9 cellular contexts compared by ENCODE assay signal in genomic region chr3:188400494-188401243, GRCh38.
A peak's percentile ranks its signal among the peaks of the same experiment; 100 is the strongest.
DNase-seq lines count a peak whose midpoint lies in the region; ATAC-seq and TF ChIP-seq lines count a peak whose summit lies in the region.
"Had no signal": no experiment of that assay in that cellular context is flagged by ENCODE, and none has a peak within 500 bp of the region (broad histone marks: within the 10 kb centered on the region; RNA-seq: fewer than 3 reads in every experiment).

No MANE protein-coding gene starts in this region.

- in situ Hi-C loops in GM13976 (cut with MboI; ENCODE audit: low sequenced_read_pairs, unreplicated experiment), result no loop called here

- H3K27me3 ChIP-seq in H7 (ENCODE audit: control insufficient read depth, insufficient read depth, low read length), result no peaks in the 10 kb centered on the region

- DNase-seq in GM13976 (ENCODE audit: low spot score), result peak; percentile 44
- DNase-seq in central memory CD8-positive, alpha-beta T cell (ENCODE audit: low spot score in 2 of 2), result no peak
- no peak for DNase-seq in H7
- no peak for DNase-seq in 8988T
- no peak for DNase-seq in LoVo (ENCODE audit: low spot score)
- DNase-seq in NCI-H774 (lab: John Stamatoyannopoulos, UW), result no peak

- peak; percentile 96 for ATAC-seq in GM19468 (IDR thresholded peaks at IDR 0.05; ENCODE audit: extremely low read depth, unreplicated experiment)
- peak; percentile 95 for ATAC-seq in HG03342 (IDR thresholded peaks at IDR 0.05; ENCODE audit: unreplicated experiment)
- peak; percentile 68 for ATAC-seq in central memory CD8-positive, alpha-beta T cell (replicated peaks; ENCODE audit: extremely low read depth, poor library complexity, severe bottlenecking)

- TF ChIP-seq CTCF in GM13976 (IDR thresholded peaks at IDR 0.05; ENCODE audit: borderline replicate concordance, control extremely low read depth, extremely low read depth, insufficient read depth, missing control alignments), result no peak

- no peak overlapping the region for H3K4me3 Mint-ChIP-seq in central memory CD8-positive, alpha-beta T cell

- H3K27me3 Mint-ChIP-seq in central memory CD8-positive, alpha-beta T cell, result no peaks in the 10 kb centered on the region

- peaks cover 5% of the 10 kb centered on the region for H3K9me3 Mint-ChIP-seq in central memory CD8-positive, alpha-beta T cell

- H3K36me3 Mint-ChIP-seq in central memory CD8-positive, alpha-beta T cell (ENCODE audit: insufficient read depth), result no peaks in the 10 kb centered on the region

- H3K4me3 ChIP-seq in H7 (ENCODE audit: insufficient read depth, low read depth, low read length), result no peak overlapping the region
- H3K4me3 ChIP-seq: SK-N-MC had no signal

- no peaks in the 10 kb centered on the region for H3K36me3 ChIP-seq in H7 (replicated peaks; ENCODE audit: control insufficient read depth, insufficient read depth, low read length)

- H3K4me1 Mint-ChIP-seq in central memory CD8-positive, alpha-beta T cell, result peaks cover 83% of the 10 kb centered on the region

- H3K27ac Mint-ChIP-seq in central memory CD8-positive, alpha-beta T cell (ENCODE audit: low read depth), result peak overlapping the region; percentile 87
